ENCODE assay signal across 13 cellular contexts in genomic region chr15:72846027-72846426, GRCh38.
"Had no signal": no experiment of that assay in that cellular context is flagged by ENCODE, and none has a peak within 500 bp of the region (broad histone marks: within the 10 kb centered on the region; RNA-seq: fewer than 3 reads in every experiment).

No MANE protein-coding gene starts in this region.

- H2AFZ ChIP-seq: hepatocyte had no signal

- H3K27ac ChIP-seq: cardiac muscle cell, dorsolateral prefrontal cortex, hepatocyte, sigmoid colon, tibial artery had no signal

- H3K4me3 ChIP-seq: cardiac muscle cell, dorsolateral prefrontal cortex, hepatocyte, sigmoid colon, tibial artery had no signal

- H3K27me3 ChIP-seq: cardiac muscle cell, sigmoid colon, tibial artery had no signal

- ATAC-seq: activated CD4-positive, alpha-beta T cell treated with anti-CD3 and anti-CD28 coated beads for 36 hours; natural killer cell had no signal

- H3K9me3 ChIP-seq: sigmoid colon, tibial artery had no signal

- H3K4me2 ChIP-seq: hepatocyte had no signal

- H3K36me3 ChIP-seq: cardiac muscle cell, sigmoid colon, tibial artery had no signal

- DNase-seq: activated CD4-positive, alpha-beta T cell treated with anti-CD3 and anti-CD28 coated beads for 36 hours; activated CD4-positive, alpha-beta T cell treated with anti-CD3 and anti-CD28 coated beads, Interleukin-2, amount 50 U/mL, for 48 hours; activated gamma-delta T cell treated with Interleukin-2 at 50 U/mL for 16 hours; dorsolateral prefrontal cortex; mesendoderm; natural killer cell; posterior cingulate gyrus; sigmoid colon; stimulated activated CD8-positive, alpha-beta memory T cell treated with anti-CD3 and anti-CD28 coated beads, Interleukin-4, amount 100 ng/mL, for 48 hours; stimulated activated naive CD4-positive, alpha-beta T cell treated with Interleukin-2 at 50 U/mL for 16 hours; tibial artery had no signal
